In the genomic region with DNA sequence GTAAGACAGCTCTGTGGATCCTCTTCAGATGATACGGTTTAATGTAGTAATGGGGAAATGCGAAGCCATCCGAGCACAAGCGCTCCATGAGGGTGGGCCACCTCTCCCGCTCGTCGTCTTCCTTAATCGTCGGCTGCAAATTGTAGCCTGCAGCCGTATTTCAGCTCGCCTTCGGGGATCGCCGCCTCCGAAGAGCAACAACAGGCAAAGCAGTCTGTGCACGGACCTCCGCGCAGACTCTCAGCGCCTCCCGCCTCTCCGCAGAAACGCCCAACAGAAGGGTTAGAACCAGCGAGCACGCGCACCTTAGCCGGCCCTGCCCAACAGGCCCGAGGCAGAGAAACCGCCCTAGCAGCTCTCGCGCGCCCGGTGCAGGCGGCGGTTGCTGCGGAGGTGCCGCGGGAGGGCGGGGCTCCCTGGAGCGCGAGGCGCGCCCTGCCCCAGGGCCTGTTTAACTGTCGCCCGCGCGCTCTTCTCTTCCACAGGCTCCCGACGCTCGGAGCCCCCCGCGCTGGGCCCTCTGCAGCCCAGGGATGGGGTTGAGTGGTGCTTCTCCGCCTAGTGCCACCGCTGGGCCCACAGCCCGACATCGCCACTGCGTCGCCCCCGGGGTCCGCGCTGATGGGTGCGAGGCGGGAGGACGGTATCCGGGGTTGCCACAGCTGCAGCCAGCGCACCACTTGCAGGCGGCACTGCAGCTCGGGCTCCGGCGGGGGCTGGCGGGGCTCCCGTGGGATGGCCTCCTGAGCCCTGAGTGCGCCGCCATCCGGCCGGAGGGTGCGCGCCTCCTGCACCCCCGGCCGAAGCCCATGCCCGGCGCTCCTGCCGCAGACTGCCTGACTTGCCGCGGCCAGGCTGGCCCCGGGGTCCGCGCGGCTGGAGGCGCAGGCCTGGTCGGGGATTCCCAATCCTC, we compare ENCODE assay signal across 8 cellular contexts. TPM values are rescaled to one million over a fixed set of nuclear protein-coding genes. Genes with fewer than 3 reads are reported as not detected.
A peak's percentile ranks its signal among the peaks of the same experiment; 100 is the strongest.
DNase-seq lines count a peak whose midpoint lies in the region; FAIRE-seq and TF ChIP-seq lines count a peak whose summit lies in the region.
"Not testable (repeated sequence)": the region's sequence is repeated elsewhere in the genome, so short reads cannot be mapped to it uniquely, and the experiment has no call there.

A gene (minus strand): TSS at position 280 of the 913 bp plus-strand sequence. CDS start 192 bp downstream, at position 88.

- not testable (repeated sequence) for H3F3A ChIP-seq in GM23248 (ENCODE audit: insufficient read depth)

- not testable (repeated sequence) for H3K9me2 ChIP-seq in GM23248 (ENCODE audit: insufficient read depth); hepatocyte (replicated peaks; ENCODE audit: insufficient read depth)

- H3K79me2 ChIP-seq in GM23248 (ENCODE audit: insufficient read depth) (peaks cover 15% of the 10 kb centered on the region), hepatocyte (peaks cover 13% of the 10 kb centered on the region)

- peak within 1 kb of the TSS; percentile 99 for H3K4me2 ChIP-seq in GM23248 (ENCODE audit: unreplicated experiment)
- peak within 1 kb of the TSS; percentile 96 for H3K4me2 ChIP-seq in hepatocyte

- not testable (repeated sequence) for H3K9me3 ChIP-seq in GM23248 (ENCODE audit: low read depth); hepatocyte (ENCODE audit: low read depth); subcutaneous abdominal adipose tissue (ENCODE audit: control insufficient read depth in 5 of 5, low read length in 5 of 5)

- not testable (repeated sequence) for H3K4me1 ChIP-seq in GM23248 (ENCODE audit: insufficient read depth); hepatocyte (ENCODE audit: insufficient read depth); subcutaneous abdominal adipose tissue (ENCODE audit: control insufficient read depth in 5 of 5, insufficient read depth in 5 of 5, low read length in 5 of 5)

- H3K27me3 ChIP-seq in GM23248 (replicated peaks; ENCODE audit: insufficient read depth); bronchial epithelial cell (ENCODE audit: control insufficient read depth, insufficient read depth, low read length); hepatocyte; subcutaneous abdominal adipose tissue (ENCODE audit: control insufficient read depth in 5 of 5, insufficient read depth in 4 of 5, low read length in 5 of 5): not testable (repeated sequence)

- FAIRE-seq in bronchial epithelial cell (lab: Jason Lieb, UNC) = not testable (repeated sequence)

- not testable (repeated sequence) for H3K36me3 ChIP-seq in GM23248 (ENCODE audit: low read depth); bronchial epithelial cell (ENCODE audit: control insufficient read depth, insufficient read depth, low read length); hepatocyte (replicated peaks; ENCODE audit: insufficient read depth, low read depth); subcutaneous abdominal adipose tissue (ENCODE audit: control insufficient read depth in 5 of 5, insufficient read depth in 5 of 5, low read length in 5 of 5)

- TF ChIP-seq CTCF in bronchial epithelial cell (IDR thresholded peaks at IDR 0.05; ENCODE audit: insufficient read depth, low read length, severe bottlenecking); hepatocyte (IDR thresholded peaks at IDR 0.05; ENCODE audit: poor library complexity): not testable (repeated sequence)

- WGBS in GM23248 (ENCODE audit: low coverage in 1 of 2, low lambda C conversion rate in 2 of 2, missing lambda C conversion rate in 2 of 2), 2 experiments = 0 to 1% methylated on average over 18 to 32 of the region's 90 CpGs
- 1% methylated on average over 37 of the region's 90 CpGs for WGBS in hepatocyte (ENCODE audit: low lambda C conversion rate, missing lambda C conversion rate)

- H4K20me1 ChIP-seq in GM23248 (ENCODE audit: insufficient read depth); hepatocyte (ENCODE audit: insufficient read depth, poor library complexity, severe bottlenecking): not testable (repeated sequence)

- DNase-seq in ELR (ENCODE audit: low read depth) (peak; percentile 76), GM23248 (peak; percentile 81), HuH-7 (ENCODE audit: low spot score) (peak; percentile 65), bronchial epithelial cell (ENCODE audit: low read depth) (peak; percentile 48), hepatocyte (ENCODE audit: low spot score) (peak; percentile 88), posterior vena cava (ENCODE audit: low spot score) (peak; percentile 78)
- DNase-seq in activated CD4-positive, alpha-beta T cell treated with anti-CD3 and anti-CD28 coated beads for 48 hours = peak; percentile 81

- H3K9ac ChIP-seq in GM23248 (peak within 1 kb of the TSS; percentile 99), subcutaneous abdominal adipose tissue (ENCODE audit: low read length in 5 of 5) (peak within 1 kb of the TSS in 4 of 5 donors; percentile 72 to 92 (median 76))

- H3K4me3 ChIP-seq in GM23248 = peak within 1 kb of the TSS; percentile 93
- peak within 1 kb of the TSS; percentile 51 for H3K4me3 ChIP-seq in bronchial epithelial cell (ENCODE audit: low read depth, low read length)
- peak within 1 kb of the TSS; percentile 40 for H3K4me3 ChIP-seq in hepatocyte
- H3K4me3 ChIP-seq in subcutaneous abdominal adipose tissue (ENCODE audit: low read depth in 1 of 5, low read length in 5 of 5) = peak within 1 kb of the TSS; percentile 66 to 88 (median 77)

- intact Hi-C loops in posterior vena cava (cut with DNase I) = loop anchor here in 1 of 2 donors (5.0 kb wide), 1 partner anchor 107 kb away; no protein-coding TSS in a partner anchor

- in situ Hi-C loops in GM23248 (cut with MboI) = loop anchor here (10.0 kb wide), 1 partner anchor 105 kb away; no protein-coding TSS in a partner anchor

- peak within 1 kb of the TSS; percentile 99 for H3K27ac ChIP-seq in GM23248
- H3K27ac ChIP-seq in hepatocyte = peak within 1 kb of the TSS; percentile 94
- H3K27ac ChIP-seq in subcutaneous abdominal adipose tissue (ENCODE audit: low read depth, low read length) = peak within 1 kb of the TSS; percentile 89

- H2AFZ ChIP-seq in GM23248 (peak within 1 kb of the TSS; percentile 100), hepatocyte (peak within 1 kb of the TSS; percentile 100)

RNA-seq across cellular contexts. Expression of the gene that starts here (rescaled TPM):
- total RNA-seq in GM23248 (2014; rRNA removed; shearing (Covaris generic)) = 5.4 and 15.7 TPM in 2 replicates
- polyA plus RNA-seq in GM23248 (2016; fragmentation: Nextera tagmentation; extraction: Ambion mirVana) (6.2 and 9.8 TPM in 2 replicates), hepatocyte (29.2 and 34.2 TPM in 2 replicates)
- total RNA-seq in bronchial epithelial cell (11.6 and 14.2 TPM in 2 replicates), hepatocyte (33.7 and 66.8 TPM in 2 replicates), posterior vena cava (10 to 100 TPM; 24.3 to 25.9 TPM)

Comparison
In these comparisons a context has a peak if more than half of its experiments do, and no peak if none do; other contexts are left out.
1. Peak in every context shown above with its lines: DNase-seq, H3K4me3 ChIP-seq and H3K27ac ChIP-seq.
2. H3K4me3 ChIP-seq: peak in every context shown above with its lines; median percentile 93 in GM23248; 77 in subcutaneous abdominal adipose tissue; 51 in bronchial epithelial cell; 40 in hepatocyte.